ENCODE assay signal across 18 cellular contexts in genomic region chr1:59291566-59291965, GRCh38.
"Had no signal": no experiment of that assay in that cellular context is flagged by ENCODE, and none has a peak within 500 bp of the region (broad histone marks: within the 10 kb centered on the region; RNA-seq: fewer than 3 reads in every experiment).

No MANE protein-coding gene starts in this region.

- H3K36me3 ChIP-seq: heart right ventricle, lower lobe of right lung, suprapubic skin, transverse colon, vagina, WERI-Rb-1 had no signal

- H3K9me3 Mint-ChIP-seq: activated naive CD8-positive, alpha-beta T cell treated with anti-CD3 and anti-CD28 coated beads for 36 hours had no signal

- H3K4me3 Mint-ChIP-seq: activated naive CD8-positive, alpha-beta T cell treated with anti-CD3 and anti-CD28 coated beads for 36 hours; nephron had no signal

- H3K27me3 Mint-ChIP-seq: activated naive CD8-positive, alpha-beta T cell treated with anti-CD3 and anti-CD28 coated beads for 36 hours; brain had no signal

- H3K9me3 ChIP-seq: heart right ventricle, lower lobe of right lung, suprapubic skin, transverse colon, vagina had no signal

- H3K27me3 ChIP-seq: heart right ventricle, suprapubic skin, transverse colon, vagina had no signal

- H3K36me3 Mint-ChIP-seq: activated naive CD8-positive, alpha-beta T cell treated with anti-CD3 and anti-CD28 coated beads for 36 hours; brain had no signal

- H3K4me3 ChIP-seq: heart right ventricle, lower lobe of right lung, suprapubic skin, transverse colon, vagina had no signal

- H3K27ac ChIP-seq: suprapubic skin, vagina had no signal

- ATAC-seq: heart right ventricle; left cardiac atrium; lower lobe of right lung; stimulated activated naive CD8-positive, alpha-beta T cell treated with anti-CD3 and anti-CD28 coated beads, Interleukin-15, Interleukin-2, amounts not matched to agents 100 U/mL and 50 U/mL, for 24 hours had no signal

- H3K27ac Mint-ChIP-seq: activated naive CD8-positive, alpha-beta T cell treated with anti-CD3 and anti-CD28 coated beads for 36 hours had no signal

- DNase-seq: activated CD4-positive, alpha-beta T cell treated with anti-CD3 and anti-CD28 coated beads, Interleukin-2, amount 50 U/mL, for 4 hours; activated naive CD8-positive, alpha-beta T cell treated with anti-CD3 and anti-CD28 coated beads for 36 hours; anterior cingulate cortex; caudate nucleus; heart right ventricle; left cardiac atrium; lower lobe of right lung; nucleus accumbens; stimulated activated CD4-positive, alpha-beta T cell treated with anti-CD3 and anti-CD28 coated beads, Interleukin-12 subunit alpha, Interleukin-12 subunit beta, amount 100 ng/mL, for 4 hours; stimulated activated CD4-positive, alpha-beta T cell treated with anti-CD3 and anti-CD28 coated beads, Interleukin-1b, Interleukin-23, amount 100 ng/mL, for 48 hours; stimulated activated CD8-positive, alpha-beta memory T cell treated with anti-CD3 and anti-CD28 coated beads, Interleukin-4, amount 100 ng/mL, for 48 hours; stimulated activated naive CD8-positive, alpha-beta T cell treated with anti-CD3 and anti-CD28 coated beads, Interleukin-15, Interleukin-2, amounts not matched to agents 100 U/mL and 50 U/mL, for 24 hours; transverse colon; WERI-Rb-1 had no signal
